ENCODE assay signal across 21 cellular contexts in genomic region chr2:174551697-174552096, GRCh38. TPM values are rescaled to one million over a fixed set of nuclear protein-coding genes. Genes with fewer than 3 reads are reported as not detected.
DNase-seq lines count a peak whose midpoint lies in the region; ATAC-seq and TF ChIP-seq lines count a peak whose summit lies in the region.
"Had no signal": no experiment of that assay in that cellular context is flagged by ENCODE, and none has a peak within 500 bp of the region (broad histone marks: within the 10 kb centered on the region; RNA-seq: fewer than 3 reads in every experiment).

No MANE protein-coding gene starts in this region.

- POLR2A ChIA-PET in activated CD4-positive, alpha-beta T cell treated with anti-CD3 and anti-CD28 coated beads for 36 hours (lab: Charles Lee) = no interaction called here
- POLR2A ChIA-PET in activated CD4-positive, alpha-beta memory T cell treated with anti-CD3 and anti-CD28 coated beads, Interleukin-2, amount 10 ng/mL, durations not matched to agents 7 days and 5 days (lab: Charles Lee) = interaction anchor here (1.4 to 2.1 kb wide), 2 partner anchors 62 to 66 kb away, joined by 3 to 5 read pairs; partner anchors contain the start of gene GPR155

- H3K27ac Mint-ChIP-seq in activated CD4-positive, alpha-beta T cell treated with anti-CD3 and anti-CD28 coated beads for 36 hours = no peak overlapping the region
- peak overlapping the region; percentile 40 for H3K27ac Mint-ChIP-seq in activated CD4-positive, alpha-beta memory T cell treated with anti-CD3 and anti-CD28 coated beads, Interleukin-2, amount 10 ng/mL, durations not matched to agents 7 days and 5 days
- peak overlapping the region; percentile 64 to 95 (median 92) for H3K27ac Mint-ChIP-seq in naive B cell
- H3K27ac Mint-ChIP-seq: brain had no signal

- intact Hi-C loops in activated CD4-positive, alpha-beta T cell treated with anti-CD3 and anti-CD28 coated beads for 36 hours (cut with DNase I, micrococcal nuclease) = no loop called here
- intact Hi-C loops in left lung (cut with DNase I) = no loop called here

- no peaks in the 10 kb centered on the region for H3K27me3 Mint-ChIP-seq in activated CD4-positive, alpha-beta T cell treated with anti-CD3 and anti-CD28 coated beads for 36 hours
- H3K27me3 Mint-ChIP-seq in activated CD4-positive, alpha-beta memory T cell treated with anti-CD3 and anti-CD28 coated beads, Interleukin-2, amount 10 ng/mL, durations not matched to agents 7 days and 5 days = no peaks in the 10 kb centered on the region
- H3K27me3 Mint-ChIP-seq in naive B cell = no peaks in the 10 kb centered on the region

- no peaks in the 10 kb centered on the region for H3K36me3 ChIP-seq in left lung
- H3K36me3 ChIP-seq: adrenal gland, BE2C, HAP-1, SJSA1, suprapubic skin, WERI-Rb-1 had no signal

- CTCF ChIA-PET in activated CD4-positive, alpha-beta T cell treated with anti-CD3 and anti-CD28 coated beads for 36 hours (lab: Charles Lee) = interaction anchor here (2.3 kb wide), 1 partner anchor 88 kb away, joined by 11 read pairs; no protein-coding TSS in a partner anchor
- CTCF ChIA-PET in activated CD4-positive, alpha-beta memory T cell treated with anti-CD3 and anti-CD28 coated beads, Interleukin-2, amount 10 ng/mL, durations not matched to agents 7 days and 5 days (lab: Charles Lee) = no interaction called here

- no peaks in the 10 kb centered on the region for H3K4me1 ChIP-seq in left lung
- H3K4me1 ChIP-seq: adrenal gland, BE2C, HAP-1, SJSA1, suprapubic skin had no signal

- peak; percentile 66 for ATAC-seq in activated CD4-positive, alpha-beta T cell treated with anti-CD3 and anti-CD28 coated beads for 36 hours
- ATAC-seq in GM18907 (IDR thresholded peaks at IDR 0.05; ENCODE audit: unreplicated experiment) (peak; percentile 44), naive B cell (ENCODE audit: low read depth in 2 of 2) (no peak), left lung (no peak), HG02763 (IDR thresholded peaks at IDR 0.05; ENCODE audit: unreplicated experiment) (no peak), HG03432 (IDR thresholded peaks at IDR 0.05; ENCODE audit: unreplicated experiment) (no peak)

- peaks cover 9% of the 10 kb centered on the region for H3K36me3 Mint-ChIP-seq in activated CD4-positive, alpha-beta T cell treated with anti-CD3 and anti-CD28 coated beads for 36 hours (ENCODE audit: low read depth)
- H3K36me3 Mint-ChIP-seq in activated CD4-positive, alpha-beta memory T cell treated with anti-CD3 and anti-CD28 coated beads, Interleukin-2, amount 10 ng/mL, durations not matched to agents 7 days and 5 days (ENCODE audit: low read depth) = peaks cover 20% of the 10 kb centered on the region
- no peaks in the 10 kb centered on the region for H3K36me3 Mint-ChIP-seq in naive B cell
- H3K36me3 Mint-ChIP-seq: brain had no signal

- H3K27me3 ChIP-seq in left lung = no peaks in the 10 kb centered on the region
- H3K27me3 ChIP-seq: adrenal gland, BE2C, SJSA1, suprapubic skin had no signal

- no peak for DNase-seq in activated CD4-positive, alpha-beta T cell treated with anti-CD3 and anti-CD28 coated beads for 36 hours
- DNase-seq in activated CD4-positive, alpha-beta T cell treated with anti-CD3 and anti-CD28 coated beads, Interleukin-2, amount 50 U/mL, for 48 hours = no peak
- no peak for DNase-seq in activated CD4-positive, alpha-beta memory T cell treated with anti-CD3 and anti-CD28 coated beads, Interleukin-2, amount 10 ng/mL, durations not matched to agents 7 days and 5 days
- DNase-seq in naive B cell (no peak), left lung (no peak)
- DNase-seq: adrenal gland, BE2C, head of caudate nucleus, Kasumi-1, NCI-H2029, NCI-H2227 treated with DMSO at 0.1 percent for 48 hours, NCI-H69, WERI-Rb-1 had no signal

- peaks cover 35% of the 10 kb centered on the region for H3K4me1 Mint-ChIP-seq in activated CD4-positive, alpha-beta T cell treated with anti-CD3 and anti-CD28 coated beads for 36 hours
- peaks cover 41% of the 10 kb centered on the region for H3K4me1 Mint-ChIP-seq in activated CD4-positive, alpha-beta memory T cell treated with anti-CD3 and anti-CD28 coated beads, Interleukin-2, amount 10 ng/mL, durations not matched to agents 7 days and 5 days
- H3K4me1 Mint-ChIP-seq in naive B cell = peaks cover 28 to 46% (median 29%) of the 10 kb centered on the region in 3 donors
- H3K4me1 Mint-ChIP-seq: brain had no signal

- no peak overlapping the region for H3K4me3 ChIP-seq in left lung
- H3K4me3 ChIP-seq: adrenal gland, HAP-1, SJSA1, suprapubic skin had no signal

- H3K27ac ChIP-seq in left lung = no peak overlapping the region
- H3K27ac ChIP-seq: adrenal gland, HL-60, SJSA1, suprapubic skin, WERI-Rb-1 had no signal

- H3K4me3 Mint-ChIP-seq in activated CD4-positive, alpha-beta T cell treated with anti-CD3 and anti-CD28 coated beads for 36 hours = no peak overlapping the region
- H3K4me3 Mint-ChIP-seq in activated CD4-positive, alpha-beta memory T cell treated with anti-CD3 and anti-CD28 coated beads, Interleukin-2, amount 10 ng/mL, durations not matched to agents 7 days and 5 days = no peak overlapping the region
- peak overlapping the region in 2 of 8 donors; percentile 31 to 43 for H3K4me3 Mint-ChIP-seq in naive B cell
- H3K4me3 Mint-ChIP-seq: brain had no signal

- H3K9me3 ChIP-seq in left lung = no peaks in the 10 kb centered on the region
- H3K9me3 ChIP-seq: adrenal gland, BE2C, HAP-1, SJSA1 had no signal

- TF ChIP-seq CTCF in left lung (IDR thresholded peaks at IDR 0.05) = no peak

- peaks cover 5% of the 10 kb centered on the region for H3K9me3 Mint-ChIP-seq in activated CD4-positive, alpha-beta T cell treated with anti-CD3 and anti-CD28 coated beads for 36 hours (ENCODE audit: low read depth)
- peaks cover 5% of the 10 kb centered on the region for H3K9me3 Mint-ChIP-seq in activated CD4-positive, alpha-beta memory T cell treated with anti-CD3 and anti-CD28 coated beads, Interleukin-2, amount 10 ng/mL, durations not matched to agents 7 days and 5 days
- H3K9me3 Mint-ChIP-seq in naive B cell = no peaks in the 10 kb centered on the region

RNA-seq across cellular contexts. Expression of gene WIPF1, which starts 45.9 kb away (rescaled TPM):
- total RNA-seq in activated CD4-positive, alpha-beta T cell treated with anti-CD3 and anti-CD28 coated beads for 36 hours = 100 to 1,000 TPM; 161 to 188 TPM
- 100 to 1,000 TPM; 574 to 590 TPM for total RNA-seq in activated CD4-positive, alpha-beta memory T cell treated with anti-CD3 and anti-CD28 coated beads, Interleukin-2, amount 10 ng/mL, durations not matched to agents 7 days and 5 days
- 100 to 1,000 TPM in 1 of 6 donors, 10 to 100 TPM in 5; 67.8 to 119 (median 95.5) TPM for polyA plus RNA-seq in naive B cell (ENCODE audit: low read depth in 6 of 6)
- total RNA-seq in left lung = 100 to 1,000 TPM in 1 of 2 donors, 10 to 100 TPM in 1; 47.5 to 117 TPM

Comparison
In these comparisons a context has a peak if more than half of its experiments do, and no peak if none do; other contexts are left out.
1. ATAC-seq: peak in activated CD4-positive, alpha-beta T cell treated with anti-CD3 and anti-CD28 coated beads for 36 hours (single experiment) and GM18907 (single experiment); none in naive B cell (0 of 2), left lung (single experiment), HG02763 (single experiment) and HG03432 (single experiment).